In genomic region chr1:47969478-47969877, GRCh38 we compare ENCODE assay signal across 9 cellular contexts. TPM values are rescaled to one million over a fixed set of nuclear protein-coding genes. Genes with fewer than 3 reads are reported as not detected.
"Had no signal": no experiment of that assay in that cellular context is flagged by ENCODE, and none has a peak within 500 bp of the region (broad histone marks: within the 10 kb centered on the region; RNA-seq: fewer than 3 reads in every experiment).

No MANE protein-coding gene starts in this region.

- H3K9me3 ChIP-seq: HAP-1 had no signal

- ATAC-seq: GM23338, HCT116, K562 had no signal

- FAIRE-seq: K562 had no signal

- H3K4me2 ChIP-seq: GM23338 had no signal

- H3K36me3 ChIP-seq: HAP-1 had no signal

- H2AFZ ChIP-seq: GM23338 had no signal

- H3K27ac ChIP-seq: HL-60 had no signal

- H3K4me3 ChIP-seq: GM23338, HAP-1, K562 had no signal

- DNase-seq: H7, HFFc6, IMR-90 had no signal

- H3K4me1 ChIP-seq: HAP-1 had no signal

RNA-seq across cellular contexts. Expression of gene TRABD2B, which starts 27.7 kb away (rescaled TPM):
- total RNA-seq: HFFc6, HT1080, IMR-90, K562 had no signal
- polyA plus RNA-seq: IMR-90, K562 had no signal
